1 cellular context compared by ENCODE assay signal in genomic region chr22:20981787-20982562, GRCh38.
TF ChIP-seq lines count a peak whose summit lies in the region.

LZTR1 (plus strand) TSS chr22:20982297; CDS start chr22:20982372, 75 bp downstream.

TF ChIP-seq in HEK293, 187 proteins besides CTCF, POLR2A, EP300 and RAD21 (continued from another document and continues in another):
- TF ChIP-seq ZSCAN4 (tag by site-specific recombination; IDR thresholded peaks at IDR 0.05), result no peak
- no peak for TF ChIP-seq ZNF404 (tag by site-specific recombination; IDR thresholded peaks at IDR 0.05)
- TF ChIP-seq ZNF423 (tag by site-specific recombination; IDR thresholded peaks at IDR 0.05), result no peak
- peak; percentile 89 for TF ChIP-seq ZNF610 (tag by site-specific recombination; IDR thresholded peaks at IDR 0.05; ENCODE audit: borderline replicate concordance)
- no peak for TF ChIP-seq OSR2 (tag by site-specific recombination; IDR thresholded peaks at IDR 0.05)
- no peak for TF ChIP-seq PRDM2 (tag by site-specific recombination; IDR thresholded peaks at IDR 0.05; ENCODE audit: borderline replicate concordance)
- TF ChIP-seq ZSCAN5A (tag by site-specific recombination; IDR thresholded peaks at IDR 0.05), result peak; percentile 91
- TF ChIP-seq ZNF645 (tag by site-specific recombination; IDR thresholded peaks at IDR 0.05), result no peak
- 0 out of 2 replicates have a peak, but pooled peaks have one; percentile 59 for TF ChIP-seq ZNF792 (tag by site-specific recombination; IDR thresholded peaks at IDR 0.05)
- TF ChIP-seq INSM2 (tag by site-specific recombination; IDR thresholded peaks at IDR 0.05), result no peak; the same call in 1 of the 2 replicates
- TF ChIP-seq ZNF146 (tag by site-specific recombination; IDR thresholded peaks at IDR 0.05), result 0 out of 2 replicates have a peak, but pooled peaks have one; percentile 12
- TF ChIP-seq ZNF664 (tag by site-specific recombination; IDR thresholded peaks at IDR 0.05), result no peak
- no peak for TF ChIP-seq ZNF658 (tag by site-specific recombination; IDR thresholded peaks at IDR 0.05)
- peak; percentile 89 for TF ChIP-seq ZNF639 (tag by site-specific recombination; IDR thresholded peaks at IDR 0.05)
- no peak for TF ChIP-seq ZBTB49 (tag by site-specific recombination; IDR thresholded peaks at IDR 0.05; ENCODE audit: low read depth)
- no peak for TF ChIP-seq ZNF211 (tag by site-specific recombination; IDR thresholded peaks at IDR 0.05; ENCODE audit: low read depth)
- peak; percentile 44 for TF ChIP-seq PATZ1 (tag by site-specific recombination; IDR thresholded peaks at IDR 0.05)
- peak; percentile 94 for TF ChIP-seq ZNF324 (tag by site-specific recombination; IDR thresholded peaks at IDR 0.05)
- peak; percentile 63; the same call in 1 of the 2 replicates for TF ChIP-seq ZNF121 (tag by site-specific recombination; IDR thresholded peaks at IDR 0.05)
- peak; percentile 91 for TF ChIP-seq ZSCAN23 (tag by site-specific recombination; IDR thresholded peaks at IDR 0.05)
- TF ChIP-seq MZF1 (tag by site-specific recombination; IDR thresholded peaks at IDR 0.05; ENCODE audit: borderline replicate concordance), result 0 out of 2 replicates have a peak, but pooled peaks have one; percentile 72
- peak; percentile 32; the same call in 1 of the 2 replicates for TF ChIP-seq SCRT2 (tag by site-specific recombination; IDR thresholded peaks at IDR 0.05)
- TF ChIP-seq ZNF362 (tag by site-specific recombination; IDR thresholded peaks at IDR 0.05), result no peak
- no peak for TF ChIP-seq ZNF214 (tag by site-specific recombination; IDR thresholded peaks at IDR 0.05; ENCODE audit: borderline replicate concordance)
- TF ChIP-seq ZSCAN18 (tag by site-specific recombination; IDR thresholded peaks at IDR 0.05), result no peak; the same call in 1 of the 2 replicates
- TF ChIP-seq ZNF391 (tag by site-specific recombination; IDR thresholded peaks at IDR 0.05; ENCODE audit: borderline replicate concordance, low read depth), result 0 out of 2 replicates have a peak, but pooled peaks have one; percentile 74
- 0 out of 2 replicates have a peak, but pooled peaks have one; percentile 10 for TF ChIP-seq PRDM4 (tag by site-specific recombination; IDR thresholded peaks at IDR 0.05)
- TF ChIP-seq ZFP69B (tag by site-specific recombination; IDR thresholded peaks at IDR 0.05), result 0 out of 2 replicates have a peak, but pooled peaks have one; percentile 10
- TF ChIP-seq ZNF677 (tag by site-specific recombination; IDR thresholded peaks at IDR 0.05), result no peak
- peak; percentile 94 for TF ChIP-seq ZXDB (tag by site-specific recombination; IDR thresholded peaks at IDR 0.05)
- peak; percentile 92 for TF ChIP-seq ZNF223 (tag by site-specific recombination; IDR thresholded peaks at IDR 0.05)
